1 cellular context compared by ENCODE assay signal in genomic region chr17:6509295-6509771, GRCh38.
TF ChIP-seq lines count a peak whose summit lies in the region.

No MANE protein-coding gene starts in this region.

TF ChIP-seq in IMR-90, 13 proteins besides CTCF, POLR2A, EP300 and RAD21 (continued from another document):
- no peak for TF ChIP-seq RFX5 (IDR thresholded peaks at IDR 0.05; ENCODE audit: low read depth, low read length)
- no peak for TF ChIP-seq BHLHE40 (IDR thresholded peaks at IDR 0.05; ENCODE audit: low read depth, low read length)
- no peak for TF ChIP-seq NFE2L2 (IDR thresholded peaks at IDR 0.05; ENCODE audit: low read depth, low read length)
- no peak for TF ChIP-seq MXI1 (IDR thresholded peaks at IDR 0.05; ENCODE audit: borderline replicate concordance, low read depth, low read length)
